In genomic region chr3:132288357-132288756, GRCh38 we compare ENCODE assay signal across 18 cellular contexts. TPM values are rescaled to one million over a fixed set of nuclear protein-coding genes. Genes with fewer than 3 reads are reported as not detected.
"Had no signal": no experiment of that assay in that cellular context is flagged by ENCODE, and none has a peak within 500 bp of the region (broad histone marks: within the 10 kb centered on the region; RNA-seq: fewer than 3 reads in every experiment).

No MANE protein-coding gene starts in this region.

- H3K36me3 ChIP-seq: adrenal gland, gastrocnemius medialis, left ventricle myocardium inferior, transverse colon, uterus had no signal

- H3K4me1 ChIP-seq: gastrocnemius medialis, left ventricle myocardium inferior, uterus had no signal

- H3K9me3 ChIP-seq: adrenal gland, gastrocnemius medialis, transverse colon, uterus had no signal

- H3K27ac ChIP-seq: adrenal gland, coronary artery, gastrocnemius medialis, left ventricle myocardium inferior, transverse colon, uterus had no signal

- H3K27me3 ChIP-seq: adrenal gland, gastrocnemius medialis, transverse colon, uterus had no signal

- DNase-seq: activated CD4-positive, alpha-beta T cell treated with anti-CD3 and anti-CD28 coated beads, Interleukin-2, amount 50 U/mL, for 4 hours; activated effector memory CD4-positive, alpha-beta T cell treated with anti-CD3 and anti-CD28 coated beads, Interleukin-2, amount 50 U/mL, for 16 hours; activated T-cell treated with anti-CD3 and anti-CD28 coated beads, Interleukin-2, amount 50 U/mL, for 72 hours; adrenal gland; gastrocnemius medialis; head of caudate nucleus; kidney glomerular epithelial cell; left ventricle myocardium inferior; occipital lobe; stimulated activated naive CD8-positive, alpha-beta T cell treated with anti-CD3 and anti-CD28 coated beads, Interleukin-15, Interleukin-2, amounts not matched to agents 100 U/mL and 50 U/mL, for 24 hours; SW 1271; T-helper 2 cell; transverse colon; uterus had no signal

- H3K4me3 ChIP-seq: adrenal gland, coronary artery, gastrocnemius medialis, left ventricle myocardium inferior, transverse colon, uterus had no signal

RNA-seq across cellular contexts. Expression of gene ACP3, which starts 28.9 kb away (rescaled TPM):
- total RNA-seq: activated CD8-positive, alpha-beta memory T cell treated with anti-CD3 and anti-CD28 coated beads for 36 hours; activated naive CD4-positive, alpha-beta T cell treated with anti-CD3 and anti-CD28 coated beads, Interleukin-2, amount 50 U/mL, for 72 hours; activated T-cell treated with anti-CD3 and anti-CD28 coated beads, Interleukin-2, amount 50 U/mL, for 72 hours had no signal
- polyA plus RNA-seq: neural cell had no signal
